ENCODE assay signal across 24 cellular contexts in the genomic region with DNA sequence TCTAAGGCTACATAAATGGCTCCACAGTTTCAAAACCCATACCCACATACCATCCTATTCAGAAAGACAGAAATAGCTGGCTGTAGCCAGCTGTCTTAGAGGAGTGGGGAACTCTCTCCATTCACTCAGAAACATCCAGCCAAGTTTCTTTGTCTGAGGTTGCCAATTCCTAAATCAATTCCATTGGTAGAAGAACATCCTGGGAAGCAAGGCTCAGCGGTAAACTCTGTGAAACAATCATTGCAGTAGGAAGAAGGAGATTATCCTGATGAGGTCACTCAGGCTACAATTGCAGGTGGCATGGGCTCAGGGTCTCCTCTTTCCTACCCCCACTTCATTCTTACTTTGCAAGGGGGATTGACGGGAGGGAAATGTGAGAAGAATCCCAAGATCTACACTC.
"Had no signal": no experiment of that assay in that cellular context is flagged by ENCODE, and none has a peak within 500 bp of the region (broad histone marks: within the 10 kb centered on the region; RNA-seq: fewer than 3 reads in every experiment).

No MANE protein-coding gene starts in this region.

- ATAC-seq: gastroesophageal sphincter, T-helper 17 cell had no signal

- H3K36me3 ChIP-seq: gastroesophageal sphincter, left ventricle myocardium inferior, sigmoid colon, spleen, thoracic aorta, upper lobe of left lung had no signal

- FAIRE-seq: astrocyte, colon had no signal

- H3K27me3 ChIP-seq: dorsolateral prefrontal cortex, gastroesophageal sphincter, sigmoid colon, spleen, upper lobe of left lung had no signal

- DNase-seq: activated CD4-positive, alpha-beta T cell treated with anti-CD3 and anti-CD28 coated beads for 4 hours; activated CD4-positive, alpha-beta T cell treated with anti-CD3 and anti-CD28 coated beads, Interleukin-2, amount 50 U/mL, for 48 hours; activated CD4-positive, CD25-positive, alpha-beta regulatory T cell; activated naive CD4-positive, alpha-beta T cell treated with Interleukin-2 at 50 U/mL for 16 hours; activated naive CD8-positive, alpha-beta T cell treated with anti-CD3 and anti-CD28 coated beads for 36 hours; activated T-cell treated with anti-CD3 and anti-CD28 coated beads, Interleukin-2, amount 50 U/mL, for 48 hours; dorsolateral prefrontal cortex; head of caudate nucleus; hypothalamus; left ventricle myocardium inferior; mammary epithelial cell; naive B cell; retina; sigmoid colon; spleen; stimulated activated CD4-positive, alpha-beta T cell treated with anti-CD3 and anti-CD28 coated beads, Interleukin-4, amount 100 ng/mL, for 1 hour; stimulated activated naive CD4-positive, alpha-beta T cell treated with Interleukin-2 at 50 U/mL for 16 hours; T-helper 17 cell; upper lobe of left lung had no signal

- H3K4me3 ChIP-seq: dorsolateral prefrontal cortex, gastroesophageal sphincter, left ventricle myocardium inferior, sigmoid colon, spleen, thoracic aorta, upper lobe of left lung had no signal

- H3K9me3 ChIP-seq: gastroesophageal sphincter, left ventricle myocardium inferior, sigmoid colon, spleen, thoracic aorta, upper lobe of left lung had no signal

- H3K4me1 ChIP-seq: upper lobe of left lung had no signal

- H3K27ac ChIP-seq: dorsolateral prefrontal cortex, epithelial cell of prostate, gastroesophageal sphincter, sigmoid colon, spleen, thoracic aorta, upper lobe of left lung had no signal
